ENCODE assay signal across 17 cellular contexts in genomic region chr7:101065162-101065561, GRCh38. TPM values are rescaled to one million over a fixed set of nuclear protein-coding genes. Genes with fewer than 3 reads are reported as not detected.
"Had no signal": no experiment of that assay in that cellular context is flagged by ENCODE, and none has a peak within 500 bp of the region (broad histone marks: within the 10 kb centered on the region; RNA-seq: fewer than 3 reads in every experiment).

No MANE protein-coding gene starts in this region.

RNA-seq across cellular contexts. Expression of gene MUC17, which starts 45.3 kb away (rescaled TPM):
- total RNA-seq: naive thymus-derived CD4-positive, alpha-beta T cell; natural killer cell; occipital lobe; pulmonary artery endothelial cell; right atrium auricular region; sciatic nerve; temporal lobe; thoracic aorta; thyroid gland; tibial nerve; upper lobe of left lung; ureter; vagina had no signal
- polyA plus RNA-seq: naive thymus-derived CD4-positive, alpha-beta T cell; neural cell; ovary; smooth muscle cell; stomach had no signal
